In the genomic region with DNA sequence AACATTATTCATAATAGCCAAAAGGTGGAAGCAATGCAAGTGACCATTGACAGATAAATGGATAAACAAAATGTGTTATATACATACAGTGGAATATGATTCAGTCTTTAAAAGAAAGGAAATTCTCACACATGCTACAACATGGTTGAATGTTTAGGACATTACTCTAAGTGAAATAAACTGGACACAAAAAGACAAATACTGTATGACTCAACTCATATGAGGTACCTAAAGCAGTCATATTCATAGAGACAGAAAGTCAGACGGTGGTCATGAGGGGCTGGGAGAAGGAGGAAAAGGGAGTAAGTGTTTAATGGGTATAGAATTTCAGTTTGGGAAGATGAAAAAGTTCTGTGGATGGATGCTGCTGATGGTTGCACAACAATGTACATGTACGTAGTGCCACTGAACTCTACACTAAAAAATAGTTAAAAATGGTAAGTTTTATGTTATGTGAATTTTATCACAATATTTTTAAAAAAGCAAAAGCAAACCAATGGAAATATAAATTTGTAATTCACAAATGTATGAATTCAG, we compare ENCODE assay signal across 21 cellular contexts.
"Had no signal": no experiment of that assay in that cellular context is flagged by ENCODE, and none has a peak within 500 bp of the region (broad histone marks: within the 10 kb centered on the region; RNA-seq: fewer than 3 reads in every experiment).

No MANE protein-coding gene starts in this region.

- H3K36me3 ChIP-seq: neutrophil, thoracic aorta, transverse colon had no signal

- H2AFZ ChIP-seq: hepatocyte had no signal

- H3K36me3 Mint-ChIP-seq: naive B cell had no signal

- H3K4me3 ChIP-seq: dorsolateral prefrontal cortex, esophagus muscularis mucosa, hepatocyte, lung, sigmoid colon, skin epidermis, stomach, thoracic aorta, transverse colon had no signal

- H3K9me3 Mint-ChIP-seq: naive B cell had no signal

- H3K27ac ChIP-seq: dorsolateral prefrontal cortex, esophagus muscularis mucosa, hepatocyte, neutrophil, sigmoid colon, skin epidermis, stomach, thoracic aorta, transverse colon had no signal

- H3K27ac Mint-ChIP-seq: naive B cell had no signal

- H3K27me3 ChIP-seq: dorsolateral prefrontal cortex, esophagus muscularis mucosa, hepatocyte, sigmoid colon, stomach, transverse colon had no signal

- H3K9me3 ChIP-seq: esophagus muscularis mucosa, neutrophil, sigmoid colon, stomach, thoracic aorta, transverse colon had no signal

- DNase-seq: cortex of kidney; dorsolateral prefrontal cortex; effector CD8-positive, alpha-beta T cell; left colon; left ventricle myocardium superior; mesendoderm; naive B cell; posterior cingulate gyrus; sigmoid colon; stimulated activated CD4-positive, alpha-beta T cell treated with anti-CD3 and anti-CD28 coated beads, Interleukin-2, amount 100 ng/mL, for 24 hours; stimulated activated CD4-positive, alpha-beta T cell treated with anti-CD3 and anti-CD28 coated beads, Interleukin-4, amount 100 ng/mL, for 4 hours; stimulated activated naive CD4-positive, alpha-beta T cell; stomach; substantia nigra; transverse colon had no signal

- H3K4me2 ChIP-seq: hepatocyte had no signal

- ATAC-seq: left colon, left ventricle myocardium superior had no signal

- H3K4me3 Mint-ChIP-seq: naive B cell had no signal
